ENCODE assay signal across 28 cellular contexts in genomic region chr15:93500155-93500554, GRCh38.
"Had no signal": no experiment of that assay in that cellular context is flagged by ENCODE, and none has a peak within 500 bp of the region (broad histone marks: within the 10 kb centered on the region; RNA-seq: fewer than 3 reads in every experiment).

No MANE protein-coding gene starts in this region.

- H3K4me1 ChIP-seq: adrenal gland, ascending aorta, breast epithelium, colonic mucosa had no signal

- H3K4me3 ChIP-seq: adrenal gland, ascending aorta, breast epithelium, cardiac muscle cell, colonic mucosa had no signal

- H3K9me3 ChIP-seq: adrenal gland, ascending aorta, breast epithelium, colonic mucosa had no signal

- DNase-seq: activated B cell treated with CpG ODN at 0.5 μM for 24 hours; activated CD4-positive, alpha-beta T cell treated with anti-CD3 and anti-CD28 coated beads for 48 hours; activated CD4-positive, alpha-beta T cell treated with anti-CD3 and anti-CD28 coated beads, Interleukin-2, amount 50 U/mL, for 1 hour; activated CD4-positive, alpha-beta T cell treated with anti-CD3 and anti-CD28 coated beads, Interleukin-2, amount 50 U/mL, for 48 hours; activated CD8-positive, alpha-beta memory T cell treated with anti-CD3 and anti-CD28 coated beads for 24 hours; activated CD8-positive, alpha-beta T cell treated with anti-CD3 and anti-CD28 coated beads for 36 hours; activated effector memory CD4-positive, alpha-beta T cell treated with Interleukin-2 at 50 U/mL for 16 hours; activated gamma-delta T cell treated with Interleukin-2 at 50 U/mL for 16 hours; activated naive CD4-positive, alpha-beta T cell treated with anti-CD3 and anti-CD28 coated beads for 36 hours; activated naive CD8-positive, alpha-beta T cell treated with anti-CD3 and anti-CD28 coated beads for 36 hours; activated naive CD8-positive, alpha-beta T cell treated with anti-CD3 and anti-CD28 coated beads, Interleukin-2, amount 50 U/mL, for 24 hours; activated T-cell treated with anti-CD3 and anti-CD28 coated beads, Interleukin-2, amount 50 U/mL, for 4 hours; adrenal gland; colonic mucosa; effector CD8-positive, alpha-beta T cell; foreskin fibroblast; head of caudate nucleus; T-helper 1 cell; T-helper 17 cell; T1000; WERI-Rb-1 had no signal

- H3K27me3 ChIP-seq: adrenal gland, ascending aorta, breast epithelium, cardiac muscle cell, colonic mucosa had no signal

- ATAC-seq: activated CD4-positive, CD25-positive, alpha-beta regulatory T cell treated with anti-CD3 and anti-CD28 coated beads, Interleukin-2, amount 50 U/mL, for 24 hours; activated CD8-positive, alpha-beta T cell treated with anti-CD3 and anti-CD28 coated beads for 36 hours; activated naive CD8-positive, alpha-beta T cell treated with anti-CD3 and anti-CD28 coated beads, Interleukin-2, amount 50 U/mL, for 24 hours; activated T-cell treated with anti-CD3 and anti-CD28 coated beads, Interleukin-2, amount 50 U/mL, for 4 hours; activated T-helper 17 cell treated with anti-CD3 and anti-CD28 coated beads, Interleukin-2, amount 50 U/mL, for 72 hours; esophagus mucosa; T-helper 17 cell had no signal

- H3K27ac ChIP-seq: adrenal gland, ascending aorta, breast epithelium, cardiac muscle cell, colonic mucosa, epithelial cell of prostate, WERI-Rb-1 had no signal

- H3K36me3 ChIP-seq: adrenal gland, ascending aorta, breast epithelium, cardiac muscle cell, colonic mucosa, WERI-Rb-1 had no signal
